Comparison of ENCODE assay signal across 9 cellular contexts in the genomic region with DNA sequence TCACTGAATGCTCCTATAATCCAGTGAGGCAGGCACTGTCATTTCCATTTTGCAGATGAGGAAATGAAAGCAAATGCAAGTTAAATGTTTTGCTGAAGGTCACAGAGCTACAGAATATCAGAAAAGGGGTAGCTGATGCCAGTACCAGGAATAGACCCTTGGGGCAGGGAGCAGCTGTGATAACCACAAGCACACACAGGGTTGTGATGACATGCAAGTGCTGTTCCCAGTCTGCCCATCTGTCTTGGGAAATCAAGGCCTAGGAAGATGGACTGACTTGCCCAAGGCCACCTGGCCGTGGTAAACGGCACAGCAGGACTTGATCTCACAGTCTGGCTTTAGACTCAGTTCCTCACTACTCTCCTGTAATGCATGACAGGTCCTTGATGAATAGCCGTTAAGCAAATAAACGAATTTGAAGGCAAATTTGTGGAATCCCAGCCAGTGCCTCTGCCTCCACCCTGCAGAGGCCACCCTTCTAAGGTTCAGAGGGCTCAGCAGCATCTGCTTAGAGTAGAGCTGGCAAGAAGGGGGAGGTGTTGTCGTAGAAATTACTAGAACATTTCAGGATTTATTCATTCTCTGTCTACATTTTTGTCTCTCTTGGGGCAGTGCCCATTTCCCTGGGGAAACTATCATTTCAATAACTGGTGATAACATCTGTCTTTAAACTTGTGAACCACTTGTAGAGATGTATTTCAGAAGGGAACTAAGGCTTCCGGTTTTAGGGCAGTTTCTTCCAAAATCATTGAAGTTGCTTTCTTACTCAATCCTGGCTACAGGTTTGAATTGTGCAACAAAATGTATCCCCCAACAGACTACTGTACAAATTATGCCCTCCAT. TPM values are rescaled to one million over a fixed set of nuclear protein-coding genes. Genes with fewer than 3 reads are reported as not detected.
A peak's percentile ranks its signal among the peaks of the same experiment; 100 is the strongest.
DNase-seq lines count a peak whose midpoint lies in the region; ATAC-seq, FAIRE-seq and TF ChIP-seq lines count a peak whose summit lies in the region.
"Had no signal": no experiment of that assay in that cellular context is flagged by ENCODE, and none has a peak within 500 bp of the region (broad histone marks: within the 10 kb centered on the region; RNA-seq: fewer than 3 reads in every experiment).

No MANE protein-coding gene starts in this region.

- peak overlapping the region; percentile 41 for H3K4me3 Mint-ChIP-seq in activated CD4-positive, alpha-beta T cell treated with anti-CD3 and anti-CD28 coated beads, Interleukin-2, amount 10 ng/mL, durations not matched to agents 24 days and 14 days
- H3K4me3 Mint-ChIP-seq in memory B cell, result peak overlapping the region; percentile 69
- H3K4me3 Mint-ChIP-seq: stimulated activated naive CD8-positive, alpha-beta T cell treated with anti-CD3 and anti-CD28 coated beads, Interleukin-15, Interleukin-2, amounts not matched to agents 100 ng/mL and 50 ng/mL, for 24 hours had no signal

- no peak for DNase-seq in activated CD4-positive, alpha-beta T cell treated with anti-CD3 and anti-CD28 coated beads, Interleukin-2, amount 10 ng/mL, durations not matched to agents 24 days and 14 days
- DNase-seq in activated CD4-positive, alpha-beta T cell treated with anti-CD3 and anti-CD28 coated beads for 48 hours, result no peak
- DNase-seq in NCI-H69 (lab: John Stamatoyannopoulos, UW), result peak; percentile 99
- DNase-seq in memory B cell (ENCODE audit: low spot score in 2 of 2), result peak; percentile 40 to 47
- no peak for DNase-seq in D721Med (ENCODE audit: insufficient read length, low spot score)
- no peak for DNase-seq in activated CD8-positive, alpha-beta memory T cell treated with anti-CD3 and anti-CD28 coated beads for 24 hours

- peak overlapping the region; percentile 34 for H3K27ac Mint-ChIP-seq in activated CD4-positive, alpha-beta T cell treated with anti-CD3 and anti-CD28 coated beads, Interleukin-2, amount 10 ng/mL, durations not matched to agents 24 days and 14 days
- H3K27ac Mint-ChIP-seq in memory B cell, result peak overlapping the region; percentile 63
- H3K27ac Mint-ChIP-seq: stimulated activated naive CD8-positive, alpha-beta T cell treated with anti-CD3 and anti-CD28 coated beads, Interleukin-15, Interleukin-2, amounts not matched to agents 100 ng/mL and 50 ng/mL, for 24 hours had no signal

- intact Hi-C loops in activated CD4-positive, alpha-beta T cell treated with anti-CD3 and anti-CD28 coated beads, Interleukin-2, amount 10 ng/mL, durations not matched to agents 24 days and 14 days (cut with micrococcal nuclease), result loop anchor here (1.0 to 5.0 kb wide), 3 partner anchors 45 to 107 kb away; a partner anchor contains a TSS

- no peak for TF ChIP-seq CTCF in D721Med (IDR thresholded peaks at IDR 0.05; ENCODE audit: insufficient read depth, missing control alignments)

- peaks cover 9% of the 10 kb centered on the region for H3K36me3 Mint-ChIP-seq in activated CD4-positive, alpha-beta T cell treated with anti-CD3 and anti-CD28 coated beads, Interleukin-2, amount 10 ng/mL, durations not matched to agents 24 days and 14 days (ENCODE audit: low read depth)
- peaks cover 2% of the 10 kb centered on the region for H3K36me3 Mint-ChIP-seq in memory B cell

- H3K27me3 Mint-ChIP-seq in activated CD4-positive, alpha-beta T cell treated with anti-CD3 and anti-CD28 coated beads, Interleukin-2, amount 10 ng/mL, durations not matched to agents 24 days and 14 days, result no peaks in the 10 kb centered on the region
- H3K27me3 Mint-ChIP-seq in memory B cell, result no peaks in the 10 kb centered on the region
- H3K27me3 Mint-ChIP-seq: stimulated activated naive CD8-positive, alpha-beta T cell treated with anti-CD3 and anti-CD28 coated beads, Interleukin-15, Interleukin-2, amounts not matched to agents 100 ng/mL and 50 ng/mL, for 24 hours had no signal

- H3K4me1 Mint-ChIP-seq in activated CD4-positive, alpha-beta T cell treated with anti-CD3 and anti-CD28 coated beads, Interleukin-2, amount 10 ng/mL, durations not matched to agents 24 days and 14 days, result peaks cover 30% of the 10 kb centered on the region
- peaks cover 43% of the 10 kb centered on the region for H3K4me1 Mint-ChIP-seq in memory B cell

- peak; percentile 39 for ATAC-seq in HG02943 (IDR thresholded peaks at IDR 0.05; ENCODE audit: low read depth, unreplicated experiment)
- peak; percentile 70 for ATAC-seq in memory B cell (ENCODE audit: low read depth)
- no peak for ATAC-seq in HG03521 (IDR thresholded peaks at IDR 0.05; ENCODE audit: unreplicated experiment)

- no peaks in the 10 kb centered on the region for H3K9me3 Mint-ChIP-seq in activated CD4-positive, alpha-beta T cell treated with anti-CD3 and anti-CD28 coated beads, Interleukin-2, amount 10 ng/mL, durations not matched to agents 24 days and 14 days
- H3K9me3 Mint-ChIP-seq in memory B cell, result peaks cover 2% of the 10 kb centered on the region

- no peak for FAIRE-seq in D721Med (lab: Jason Lieb, UNC)

RNA-seq across cellular contexts. Expression of a gene that starts 53.2 kb away (rescaled TPM):
- total RNA-seq in activated CD4-positive, alpha-beta T cell treated with anti-CD3 and anti-CD28 coated beads, Interleukin-2, amount 10 ng/mL, durations not matched to agents 24 days and 14 days, result 151 and 154 TPM in 2 replicates

RNA-seq across cellular contexts. Expression of a gene that starts 53.2 kb away (rescaled TPM):
- total RNA-seq in activated CD4-positive, alpha-beta T cell treated with anti-CD3 and anti-CD28 coated beads, Interleukin-2, amount 10 ng/mL, durations not matched to agents 24 days and 14 days, result 52.8 and 55.4 TPM in 2 replicates

Comparison
In these comparisons a context has a peak if more than half of its experiments do, and no peak if none do; other contexts are left out.
1. DNase-seq: peak in NCI-H69 (single experiment) and memory B cell (2 of 2); none in activated CD4-positive, alpha-beta T cell treated with anti-CD3 and anti-CD28 coated beads, Interleukin-2, amount 10 ng/mL, durations not matched to agents 24 days and 14 days (single experiment), activated CD4-positive, alpha-beta T cell treated with anti-CD3 and anti-CD28 coated beads for 48 hours (single experiment), D721Med (single experiment) and activated CD8-positive, alpha-beta memory T cell treated with anti-CD3 and anti-CD28 coated beads for 24 hours (single experiment).